In the genomic region with DNA sequence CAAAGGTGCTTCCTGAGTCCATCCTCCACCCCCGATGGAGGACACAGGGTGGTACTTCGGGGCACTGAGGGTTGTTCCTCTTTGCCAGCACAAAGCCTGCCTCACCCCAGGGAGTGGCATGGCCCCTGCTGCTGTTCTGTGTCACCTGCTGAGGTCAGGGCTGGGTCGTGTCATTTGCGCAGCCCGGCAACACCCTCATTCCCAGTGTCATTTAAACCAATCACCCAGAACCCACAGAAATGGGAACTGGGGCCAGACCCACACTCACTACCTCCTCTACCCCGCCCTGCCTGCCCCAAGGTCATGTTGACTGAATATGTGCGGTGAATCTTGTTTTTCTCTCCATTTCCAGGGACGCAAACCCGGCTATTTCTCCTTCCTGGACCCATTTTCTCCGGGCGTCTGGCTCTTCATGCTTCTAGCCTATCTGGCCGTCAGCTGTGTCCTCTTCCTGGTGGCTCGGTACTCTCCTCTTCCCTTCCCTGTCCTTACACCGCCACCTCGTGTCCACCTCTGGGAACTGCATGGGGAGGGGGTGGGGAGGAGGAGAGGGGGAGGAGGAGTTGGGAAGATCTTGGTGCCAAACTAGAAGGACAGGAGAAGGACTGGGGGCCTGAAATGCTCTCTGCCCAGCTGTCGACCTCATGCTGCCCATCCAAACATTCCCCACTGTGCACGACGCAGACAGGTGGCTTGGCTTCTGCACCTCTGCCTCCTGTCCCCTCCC, we compare ENCODE assay signal across 8 cellular contexts.
DNase-seq lines count a peak whose midpoint lies in the region; ATAC-seq and TF ChIP-seq lines count a peak whose summit lies in the region.

No MANE protein-coding gene starts in this region.

- H3K4me1 ChIP-seq in DND-41 (ENCODE audit: insufficient read depth, low read length) (no peaks in the 10 kb centered on the region), endocrine pancreas (ENCODE audit: control insufficient read depth, insufficient read depth, low read length) (no peaks in the 10 kb centered on the region)

- peaks cover 35% of the 10 kb centered on the region for H3K27me3 Mint-ChIP-seq in mesothelial cell of epicardium (ENCODE audit: low read depth)

- H3K27ac Mint-ChIP-seq in mesothelial cell of epicardium = no peak overlapping the region

- no peaks in the 10 kb centered on the region for H3K79me2 ChIP-seq in DND-41 (ENCODE audit: insufficient read depth, low read length)

- DNase-seq in DND-41 (peak; percentile 65), HL-60 (ENCODE audit: low read depth in 1 of 2, low spot score in 1 of 2) (peak; percentile 44 to 69), NCI-H82 treated with DMSO at 0.1 percent for 48 hours (lab: John Stamatoyannopoulos, UW; ENCODE audit: unreplicated experiment) (peak; percentile 64), mesothelial cell of epicardium (ENCODE audit: low spot score in 2 of 2, unreplicated experiment in 2 of 2) (peak; percentile 69 to 88)
- peak; percentile 83 for DNase-seq in activated CD8-positive, alpha-beta memory T cell treated with anti-CD3 and anti-CD28 coated beads for 24 hours
- peak; percentile 23 to 49 for DNase-seq in stimulated activated CD8-positive, alpha-beta memory T cell treated with anti-CD3 and anti-CD28 coated beads, Interleukin-15, amount 100 ng/mL, for 48 hours (ENCODE audit: low read depth in 2 of 2)

- peak overlapping the region; percentile 6 for H3K4me3 Mint-ChIP-seq in mesothelial cell of epicardium

- H3K27me3 ChIP-seq in DND-41 (ENCODE audit: insufficient read depth, low read length, poor library complexity) (no peaks in the 10 kb centered on the region), HL-60 (ENCODE audit: insufficient read depth, poor library complexity, severe bottlenecking) (peaks cover 7% of the 10 kb centered on the region), endocrine pancreas (ENCODE audit: control insufficient read depth, insufficient read depth, low read length) (no peaks in the 10 kb centered on the region)

- H3K4me3 ChIP-seq in DND-41 (ENCODE audit: low read depth in 1 of 2, low read length in 2 of 2) = no peak overlapping the region
- peak overlapping the region; percentile 15; the same call in 1 of the 2 replicates for H3K4me3 ChIP-seq in HL-60 (replicated peaks; ENCODE audit: insufficient read depth, low read length)
- H3K4me3 ChIP-seq in endocrine pancreas (ENCODE audit: control insufficient read depth, insufficient read depth, low read length) = no peak overlapping the region

- H3K4me1 Mint-ChIP-seq in mesothelial cell of epicardium = peaks cover 12% of the 10 kb centered on the region

- H3K27ac ChIP-seq in DND-41 (ENCODE audit: low read length) = no peak overlapping the region
- no peak overlapping the region for H3K27ac ChIP-seq in HL-60 (replicated peaks)

- peak; percentile 82 for TF ChIP-seq CTCF in DND-41 (IDR thresholded peaks at IDR 0.05; ENCODE audit: borderline replicate concordance, extremely low read depth, low read length, poor library complexity, severe bottlenecking)
- peak; percentile 67 for TF ChIP-seq CTCF in HL-60 (IDR thresholded peaks at IDR 0.05; ENCODE audit: insufficient read depth, low read length)
- peak; percentile 54 for TF ChIP-seq CTCF in mesothelial cell of epicardium (IDR thresholded peaks at IDR 0.05; ENCODE audit: unreplicated experiment)

- ATAC-seq in DND-41 (ENCODE audit: insufficient read depth, low read depth) (peak; percentile 78; the same call in 2 of the 3 replicates), HG02571 (IDR thresholded peaks at IDR 0.05; ENCODE audit: unreplicated experiment) (no peak)

- H3K36me3 ChIP-seq in DND-41 (ENCODE audit: insufficient read depth, low read length) (no peaks in the 10 kb centered on the region), endocrine pancreas (ENCODE audit: control insufficient read depth, insufficient read depth, low read length) (no peaks in the 10 kb centered on the region)

- no peaks in the 10 kb centered on the region for H3K9me3 Mint-ChIP-seq in mesothelial cell of epicardium

- peaks cover under 1% of the 10 kb centered on the region; the same call in 1 of the 2 replicates for H4K20me1 ChIP-seq in DND-41 (ENCODE audit: insufficient read depth, low read length)

- H3K4me2 ChIP-seq in DND-41 (ENCODE audit: insufficient read depth, low read length) = no peak overlapping the region

- no peaks in the 10 kb centered on the region for H3K9me3 ChIP-seq in DND-41 (ENCODE audit: insufficient read depth, low read length, severe bottlenecking)
- no peaks in the 10 kb centered on the region for H3K9me3 ChIP-seq in endocrine pancreas (ENCODE audit: control insufficient read depth, low read length)

- H3K36me3 Mint-ChIP-seq in mesothelial cell of epicardium = no peaks in the 10 kb centered on the region

- H2AFZ ChIP-seq in DND-41 (ENCODE audit: low read depth, low read length) = peak overlapping the region; percentile 20; the same call in 1 of the 2 replicates

- H3K9ac ChIP-seq in DND-41 (ENCODE audit: low read depth, low read length) = no peak overlapping the region
- H3K9ac ChIP-seq in endocrine pancreas (ENCODE audit: control insufficient read depth, insufficient read depth, low read length) = peak overlapping the region; percentile 22
